In the genomic region with DNA sequence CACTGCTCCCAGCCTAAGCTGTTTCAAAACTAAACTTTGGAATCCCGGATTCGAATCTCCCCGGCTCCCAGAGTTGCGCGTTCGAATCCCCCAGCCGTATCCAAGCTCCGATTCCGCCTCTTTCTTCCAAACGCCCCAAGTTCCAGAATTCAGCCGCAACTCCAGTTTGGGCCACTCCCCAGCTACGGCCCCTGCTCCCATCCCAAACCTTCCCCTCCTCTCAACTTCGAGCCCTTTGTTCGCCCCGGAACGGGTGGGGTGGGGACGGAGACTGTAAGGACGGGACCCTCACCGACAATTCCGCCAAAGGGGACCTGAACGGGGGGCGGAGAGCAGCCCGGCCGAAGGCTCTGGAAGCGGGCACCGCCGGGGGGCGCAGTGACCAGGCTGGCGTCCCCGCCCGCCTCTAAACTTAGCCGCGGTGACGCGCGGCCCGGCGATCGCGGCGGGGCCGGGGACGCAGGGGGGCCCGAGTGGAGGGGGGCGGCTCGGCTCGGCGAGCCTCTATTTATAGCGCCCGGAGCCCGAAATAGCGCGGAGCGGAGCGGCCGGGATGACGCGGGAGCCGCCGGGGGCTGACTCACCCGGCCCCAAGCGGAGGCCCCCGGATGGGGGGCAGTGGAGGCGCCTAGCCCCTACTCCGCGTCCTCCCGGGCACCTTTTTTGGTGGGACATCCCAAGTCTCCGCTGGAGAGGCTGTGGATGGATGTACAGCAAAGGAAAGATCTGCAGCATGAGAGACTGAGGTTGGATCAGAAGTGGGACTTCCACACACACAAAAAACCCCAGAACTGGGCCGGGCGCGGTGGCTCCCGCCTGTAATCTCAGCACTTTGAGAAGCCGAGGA, we compare ENCODE assay signal across 8 cellular contexts. TPM values are rescaled to one million over a fixed set of nuclear protein-coding genes. Genes with fewer than 3 reads are reported as not detected.
DNase-seq lines count a peak whose midpoint lies in the region; ATAC-seq and TF ChIP-seq lines count a peak whose summit lies in the region.

No MANE protein-coding gene starts in this region.

- H3K4me1 ChIP-seq in DOHH2 (ENCODE audit: control insufficient read depth, low read length) (peaks cover 44% of the 10 kb centered on the region), KMS-11 (ENCODE audit: low read depth, poor library complexity, severe bottlenecking) (peaks cover 42% of the 10 kb centered on the region)

- H3K4me1 Mint-ChIP-seq in brain, result peaks cover 32% of the 10 kb centered on the region
- peaks cover 38% of the 10 kb centered on the region for H3K4me1 Mint-ChIP-seq in stimulated activated naive CD8-positive, alpha-beta T cell treated with anti-CD3 and anti-CD28 coated beads, Interleukin-15, Interleukin-2, amounts not matched to agents 100 ng/mL and 50 ng/mL, for 24 hours (ENCODE audit: low read depth)

- peak overlapping the region; percentile 53; the same call in 1 of the 2 replicates for H2AFZ ChIP-seq in KMS-11 (ENCODE audit: low read depth)

- no peaks in the 10 kb centered on the region for H3K36me3 Mint-ChIP-seq in brain
- no peaks in the 10 kb centered on the region for H3K36me3 Mint-ChIP-seq in stimulated activated naive CD8-positive, alpha-beta T cell treated with anti-CD3 and anti-CD28 coated beads, Interleukin-15, Interleukin-2, amounts not matched to agents 100 ng/mL and 50 ng/mL, for 24 hours (ENCODE audit: low read depth)

- no peaks in the 10 kb centered on the region for H3K9me2 ChIP-seq in DOHH2 (replicated peaks; ENCODE audit: control insufficient read depth, low read length)

- ATAC-seq in GM19324 (IDR thresholded peaks at IDR 0.05; ENCODE audit: low FRiP score, unreplicated experiment), result no peak

- H3F3A ChIP-seq in DOHH2 (ENCODE audit: control insufficient read depth, insufficient read depth), result peaks cover 18% of the 10 kb centered on the region

- H3K4me2 ChIP-seq in DOHH2 (ENCODE audit: low read length) (peak overlapping the region; percentile 83), KMS-11 (peak overlapping the region; percentile 87)

- H3K27ac ChIP-seq in DOHH2 (ENCODE audit: low read depth, low read length) (no peak overlapping the region), KMS-11 (no peak overlapping the region)

- peaks cover 0 to 3% (median 0%) of the 10 kb centered on the region in 5 experiments for H3K9me3 Mint-ChIP-seq in brain
- H3K9me3 Mint-ChIP-seq in stimulated activated naive CD8-positive, alpha-beta T cell treated with anti-CD3 and anti-CD28 coated beads, Interleukin-15, Interleukin-2, amounts not matched to agents 100 ng/mL and 50 ng/mL, for 24 hours, result no peaks in the 10 kb centered on the region

- H3K36me3 ChIP-seq in DOHH2 (ENCODE audit: control insufficient read depth, low read length), result no peaks in the 10 kb centered on the region
- H3K36me3 ChIP-seq in KMS-11 (ENCODE audit: insufficient read depth), result no peaks in the 10 kb centered on the region

- H3K27me3 ChIP-seq in DOHH2 (ENCODE audit: control insufficient read depth, low read length) (peaks cover 8% of the 10 kb centered on the region), KMS-11 (ENCODE audit: insufficient read depth, low read depth) (peaks cover 3% of the 10 kb centered on the region; the same call in 1 of the 2 replicates)

- H4K20me1 ChIP-seq in DOHH2 (ENCODE audit: control insufficient read depth, insufficient read depth, low read depth, low read length), result no peaks in the 10 kb centered on the region
- H4K20me1 ChIP-seq in KMS-11 (ENCODE audit: insufficient read depth), result no peaks in the 10 kb centered on the region

- peaks cover 29% of the 10 kb centered on the region for H3K27me3 Mint-ChIP-seq in brain
- peaks cover 4% of the 10 kb centered on the region for H3K27me3 Mint-ChIP-seq in stimulated activated naive CD8-positive, alpha-beta T cell treated with anti-CD3 and anti-CD28 coated beads, Interleukin-15, Interleukin-2, amounts not matched to agents 100 ng/mL and 50 ng/mL, for 24 hours

- peak overlapping the region in 4 of 5 experiments; percentile 47 to 96 (median 84) for H3K27ac Mint-ChIP-seq in brain
- H3K27ac Mint-ChIP-seq in stimulated activated naive CD8-positive, alpha-beta T cell treated with anti-CD3 and anti-CD28 coated beads, Interleukin-15, Interleukin-2, amounts not matched to agents 100 ng/mL and 50 ng/mL, for 24 hours, result no peak overlapping the region

- TF ChIP-seq CTCF in DOHH2 (IDR thresholded peaks at IDR 0.05; ENCODE audit: low read depth, low read length, poor library complexity, severe bottlenecking), result peak; percentile 75
- peak; percentile 42; the same call in 1 of the 2 replicates for TF ChIP-seq CTCF in KMS-11 (conservative IDR thresholded peaks at IDR 0.05; ENCODE audit: low read depth, low read length)
- peak; percentile 51 to 64 for TF ChIP-seq CTCF in brain (conservative IDR thresholded peaks at IDR 0.05)

- H3K79me2 ChIP-seq in DOHH2 (ENCODE audit: control insufficient read depth, low read length), result no peaks in the 10 kb centered on the region
- no peaks in the 10 kb centered on the region for H3K79me2 ChIP-seq in KMS-11 (ENCODE audit: insufficient read depth, low read depth)

- peak; percentile 67 for DNase-seq in iPS-NIHi7 (ENCODE audit: extremely low spot score)
- DNase-seq in NCI-H226, result no peak
- no peak for DNase-seq in NCI-H524 (lab: John Stamatoyannopoulos, UW)

- H3K9ac ChIP-seq in KMS-11, result no peak overlapping the region; the same call in 1 of the 2 replicates

- no peaks in the 10 kb centered on the region for H3K9me3 ChIP-seq in DOHH2 (ENCODE audit: control insufficient read depth, insufficient read depth, low read length)

- H3K4me3 ChIP-seq in DOHH2 (ENCODE audit: low read length) (peak overlapping the region; percentile 76), KMS-11 (IDR thresholded peaks at IDR 0.05; ENCODE audit: insufficient read depth, low read depth, low read length) (no peak overlapping the region)

- peak overlapping the region; percentile 88 to 96 (median 89) for H3K4me3 Mint-ChIP-seq in brain
- H3K4me3 Mint-ChIP-seq in stimulated activated naive CD8-positive, alpha-beta T cell treated with anti-CD3 and anti-CD28 coated beads, Interleukin-15, Interleukin-2, amounts not matched to agents 100 ng/mL and 50 ng/mL, for 24 hours, result peak overlapping the region; percentile 79

RNA-seq across cellular contexts. Expression of a gene that starts 4.9 kb away (rescaled TPM):
- polyA plus RNA-seq in brain (ENCODE audit: insufficient read depth, low read depth, low replicate concordance), result 97.8 TPM

RNA-seq across cellular contexts. Expression of a gene that starts 22.2 kb away (rescaled TPM):
- 4.9 TPM for polyA plus RNA-seq in brain (ENCODE audit: insufficient read depth, low read depth, low replicate concordance)

RNA-seq across cellular contexts. Expression of a gene that starts 23.7 kb away (rescaled TPM):
- 14.8 TPM for polyA plus RNA-seq in brain (ENCODE audit: insufficient read depth, low read depth, low replicate concordance)

RNA-seq across cellular contexts. Expression of a gene that starts 39.2 kb away (rescaled TPM):
- polyA plus RNA-seq in brain (ENCODE audit: insufficient read depth, low read depth, low replicate concordance), result 0.92 TPM

RNA-seq across cellular contexts. Expression of a gene that starts 58.2 kb away (rescaled TPM):
- polyA plus RNA-seq in brain (ENCODE audit: insufficient read depth, low read depth, low replicate concordance), result 34.8 TPM
